ENCODE assay signal across 11 cellular contexts in the genomic region with DNA sequence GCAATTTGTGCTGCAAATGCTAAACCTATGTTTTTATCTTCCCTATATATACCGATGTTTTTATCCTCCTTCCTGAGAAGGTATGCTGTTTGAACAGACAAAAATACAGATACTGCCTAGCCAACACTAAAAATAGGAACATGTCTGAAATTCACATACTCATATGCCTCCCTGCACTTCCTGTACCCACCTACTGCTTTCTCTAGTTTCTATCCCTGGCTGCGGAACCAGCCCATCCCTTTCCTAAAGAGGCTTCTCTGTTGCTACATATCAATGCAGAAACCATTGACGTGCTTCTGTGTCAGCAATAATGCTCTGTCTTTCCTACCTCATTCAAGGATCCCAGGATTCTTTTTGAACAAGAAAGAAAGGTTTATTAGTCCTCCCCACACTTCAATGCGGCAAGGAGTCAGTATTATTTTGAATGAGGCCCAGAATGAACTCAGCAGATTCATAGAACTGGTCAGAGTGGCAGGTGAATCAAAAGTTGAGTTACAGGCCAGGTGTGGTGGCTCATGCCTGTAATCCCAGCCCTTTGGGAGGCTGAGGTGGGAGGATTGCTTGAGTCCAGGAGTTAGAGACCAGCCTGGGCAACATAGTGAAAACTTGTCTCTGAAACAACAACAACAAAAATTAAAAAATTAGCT.
DNase-seq lines count a peak whose midpoint lies in the region; ATAC-seq and TF ChIP-seq lines count a peak whose summit lies in the region.
"Had no signal": no experiment of that assay in that cellular context is flagged by ENCODE, and none has a peak within 500 bp of the region (broad histone marks: within the 10 kb centered on the region; RNA-seq: fewer than 3 reads in every experiment).

No MANE protein-coding gene starts in this region.

- H3K9me3 Mint-ChIP-seq in naive B cell, result peaks cover 0 to 3% (median 0%) of the 10 kb centered on the region in 7 donors

- no peak overlapping the region for H3K4me3 ChIP-seq in esophagus squamous epithelium
- H3K4me3 ChIP-seq: smooth muscle cell had no signal

- peaks cover 9 to 17% (median 9%) of the 10 kb centered on the region in 3 donors for H3K4me1 Mint-ChIP-seq in naive B cell

- no peak for TF ChIP-seq POLR2A in esophagus squamous epithelium (IDR thresholded peaks at IDR 0.05)

- peak overlapping the region in 3 of 6 donors; percentile 18 to 63 (median 18) for H3K27ac Mint-ChIP-seq in naive B cell

- peak; percentile 2 for DNase-seq in naive B cell
- DNase-seq in esophagus squamous epithelium (lab: John Stamatoyannopoulos, UW), result no peak
- DNase-seq in NCI-H345 treated with DMSO at 0.1 percent for 48 hours (lab: John Stamatoyannopoulos, UW; ENCODE audit: unreplicated experiment), result no peak
- DNase-seq in effector CD8-positive, alpha-beta T cell (lab: John Stamatoyannopoulos, UW), result no peak
- no peak for DNase-seq in NCI-H146 treated with DMSO at 0.1 percent for 48 hours (lab: John Stamatoyannopoulos, UW; ENCODE audit: unreplicated experiment)
- DNase-seq: amniotic stem cell had no signal

- H3K27me3 Mint-ChIP-seq in naive B cell, result peaks cover 0 to 3% (median 0%) of the 10 kb centered on the region in 3 donors

- no peaks in the 10 kb centered on the region for H3K9me3 ChIP-seq in esophagus squamous epithelium

- H3K36me3 ChIP-seq in esophagus squamous epithelium, result no peaks in the 10 kb centered on the region

- TF ChIP-seq CTCF in esophagus squamous epithelium (IDR thresholded peaks at IDR 0.05), result no peak

- H3K36me3 Mint-ChIP-seq in naive B cell, result no peaks in the 10 kb centered on the region

- WGBS in esophagus squamous epithelium, 2 donors, result 55 to 73% methylated on average over 4 of the region's 4 CpGs

- peak; percentile 92 for ATAC-seq in GM18873 (IDR thresholded peaks at IDR 0.05; ENCODE audit: low FRiP score, unreplicated experiment)
- peak; percentile 85 for ATAC-seq in GM21737 (IDR thresholded peaks at IDR 0.05; ENCODE audit: unreplicated experiment)
- ATAC-seq in HG03575 (IDR thresholded peaks at IDR 0.05; ENCODE audit: extremely low read depth, insufficient number of reproducible peaks, low FRiP score, unreplicated experiment), result peak; percentile 96
- ATAC-seq in naive B cell (ENCODE audit: low read depth in 2 of 2), result peak; percentile 55 to 70
- ATAC-seq: HCT116 had no signal

- no peak overlapping the region for H3K27ac ChIP-seq in esophagus squamous epithelium

- H3K4me1 ChIP-seq in esophagus squamous epithelium, result no peaks in the 10 kb centered on the region

- intact Hi-C loops in esophagus squamous epithelium (cut with DNase I), result no loop called here

- no peaks in the 10 kb centered on the region for H3K27me3 ChIP-seq in esophagus squamous epithelium

- peak overlapping the region in 5 of 8 donors; percentile 44 to 75 (median 62) for H3K4me3 Mint-ChIP-seq in naive B cell
